ENCODE assay signal across 8 cellular contexts in the genomic region with DNA sequence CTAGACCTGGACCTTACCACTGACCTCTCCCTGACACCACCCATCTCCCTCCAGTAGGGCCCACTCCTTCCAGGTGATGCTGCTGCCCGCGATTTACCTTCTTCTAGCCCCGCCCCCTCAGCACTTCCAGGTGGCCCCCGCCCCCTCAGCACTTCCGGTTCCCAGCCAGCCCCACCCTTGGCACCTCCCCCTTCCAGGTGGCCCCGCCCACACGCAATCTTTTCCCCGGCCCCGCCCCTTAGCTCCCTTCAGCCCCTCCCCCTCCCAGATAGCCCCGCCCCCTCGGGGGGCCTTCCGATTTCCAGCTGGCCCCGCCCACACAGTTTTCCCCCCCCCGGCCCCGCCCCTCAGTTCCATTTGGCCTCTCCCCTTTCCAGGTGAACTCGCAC. TPM values are rescaled to one million over a fixed set of nuclear protein-coding genes. Genes with fewer than 3 reads are reported as not detected.
DNase-seq lines count a peak whose midpoint lies in the region; ATAC-seq and TF ChIP-seq lines count a peak whose summit lies in the region.

No MANE protein-coding gene starts in this region.

- peaks cover 33% of the 10 kb centered on the region for H3K4me1 Mint-ChIP-seq in activated T-helper 1 cell treated with anti-CD3 and anti-CD28 coated beads, Interleukin-12 subunit alpha, Interleukin-12 subunit beta, Interleukin-2, Interleukin-4 antibody, amounts not matched to agents 30 ng/mL and 10 ng/mL and 1 ng/mL, durations not matched to agents 14 hours and 24 hours and 36 hours (ENCODE audit: low read depth)
- H3K4me1 Mint-ChIP-seq in nephron progenitor cell: peaks cover 30% of the 10 kb centered on the region
- H3K4me1 Mint-ChIP-seq in stimulated activated naive CD8-positive, alpha-beta T cell treated with anti-CD3 and anti-CD28 coated beads, Interleukin-15, Interleukin-2, amounts not matched to agents 100 ng/mL and 50 ng/mL, for 24 hours (ENCODE audit: low read depth): peaks cover 21% of the 10 kb centered on the region

- peak overlapping the region; percentile 91 for H2AFZ ChIP-seq in fibroblast of lung (ENCODE audit: low read length)

- peak overlapping the region; percentile 49 for H3K27ac ChIP-seq in Panc1 (ENCODE audit: low read length)
- H3K27ac ChIP-seq in fibroblast of lung (ENCODE audit: insufficient read depth, low read length): peak overlapping the region; percentile 87

- H4K20me1 ChIP-seq in fibroblast of lung (ENCODE audit: control insufficient read depth, extremely low read depth, insufficient read depth, low read length): no peaks in the 10 kb centered on the region

- in situ Hi-C loops in Panc1 (cut with HindIII; ENCODE audit: low pct_unique_long_range_greater_than_20kb, low sequenced_read_pairs): no loop called here

- intact Hi-C loops in Panc1 (cut with micrococcal nuclease; ENCODE audit: unreplicated experiment): no loop called here
- intact Hi-C loops in activated T-helper 1 cell treated with anti-CD3 and anti-CD28 coated beads, Interleukin-12 subunit alpha, Interleukin-12 subunit beta, Interleukin-2, Interleukin-4 antibody, amounts not matched to agents 30 ng/mL and 10 ng/mL and 1 ng/mL, durations not matched to agents 14 hours and 24 hours and 36 hours (cut with micrococcal nuclease): no loop called here

- TF ChIP-seq CTCF in Panc1 (IDR thresholded peaks at IDR 0.05) (no peak), fibroblast of lung (conservative IDR thresholded peaks at IDR 0.05 in 1 of 2, IDR thresholded peaks at IDR 0.05 in 1 of 2; ENCODE audit: low read depth in 1 of 2, low read length in 2 of 2) (no peak), nephron progenitor cell (IDR thresholded peaks at IDR 0.05) (no peak)

- no TSS peak for BruUV-seq in Panc1 (replicated peaks; lab: Mats Ljungman, UMichigan)

- H3K9me3 ChIP-seq in Panc1 (ENCODE audit: control insufficient read depth, insufficient read depth, low read depth, low read length) (no peaks in the 10 kb centered on the region), fibroblast of lung (ENCODE audit: control insufficient read depth, insufficient read depth, low read depth, low read length) (no peaks in the 10 kb centered on the region)

- peak overlapping the region; percentile 73 for H3K9ac ChIP-seq in fibroblast of lung (ENCODE audit: insufficient read depth, low read length)

- peak overlapping the region; percentile 100 for H3K27ac Mint-ChIP-seq in activated T-helper 1 cell treated with anti-CD3 and anti-CD28 coated beads, Interleukin-12 subunit alpha, Interleukin-12 subunit beta, Interleukin-2, Interleukin-4 antibody, amounts not matched to agents 30 ng/mL and 10 ng/mL and 1 ng/mL, durations not matched to agents 14 hours and 24 hours and 36 hours
- H3K27ac Mint-ChIP-seq in nephron progenitor cell: peak overlapping the region; percentile 98
- peak overlapping the region; percentile 97 for H3K27ac Mint-ChIP-seq in stimulated activated naive CD8-positive, alpha-beta T cell treated with anti-CD3 and anti-CD28 coated beads, Interleukin-15, Interleukin-2, amounts not matched to agents 100 ng/mL and 50 ng/mL, for 24 hours

- CTCF ChIA-PET in Panc1 (lab: Charles Lee): interaction anchor here (0.6 kb wide), 3 partner anchors 24 to 86 kb away, joined by 3 read pairs; no protein-coding TSS in a partner anchor

- H3K4me2 ChIP-seq in fibroblast of lung (ENCODE audit: extremely low read depth, insufficient read depth, low read length): peak overlapping the region; percentile 86

- no peaks in the 10 kb centered on the region for H3K9me3 Mint-ChIP-seq in activated T-helper 1 cell treated with anti-CD3 and anti-CD28 coated beads, Interleukin-12 subunit alpha, Interleukin-12 subunit beta, Interleukin-2, Interleukin-4 antibody, amounts not matched to agents 30 ng/mL and 10 ng/mL and 1 ng/mL, durations not matched to agents 14 hours and 24 hours and 36 hours
- no peaks in the 10 kb centered on the region for H3K9me3 Mint-ChIP-seq in nephron progenitor cell
- no peaks in the 10 kb centered on the region for H3K9me3 Mint-ChIP-seq in stimulated activated naive CD8-positive, alpha-beta T cell treated with anti-CD3 and anti-CD28 coated beads, Interleukin-15, Interleukin-2, amounts not matched to agents 100 ng/mL and 50 ng/mL, for 24 hours

- no peaks in the 10 kb centered on the region for H3K4me1 ChIP-seq in Panc1 (ENCODE audit: control insufficient read depth, insufficient read depth, low read length)
- peaks cover 2% of the 10 kb centered on the region for H3K4me1 ChIP-seq in fibroblast of lung (ENCODE audit: control insufficient read depth, extremely low read depth, insufficient read depth, low read length)

- peak overlapping the region; percentile 79 for H3K4me3 ChIP-seq in Panc1 (ENCODE audit: low read depth in 2 of 2, low read length in 2 of 2)
- H3K4me3 ChIP-seq in fibroblast of lung (replicated peaks in 1 of 4; ENCODE audit: control extremely low read depth in 1 of 4, insufficient read depth in 1 of 4, low read depth in 3 of 4, low read length in 4 of 4): peak overlapping the region; percentile 77 to 87 (median 82)

- H3K36me3 ChIP-seq in Panc1 (ENCODE audit: control insufficient read depth, insufficient read depth, low read length) (no peaks in the 10 kb centered on the region; the same call in 1 of the 2 replicates), fibroblast of lung (ENCODE audit: control insufficient read depth, insufficient read depth, low read length) (no peaks in the 10 kb centered on the region)

- peak; percentile 41 for DNase-seq in 8988T
- peak; percentile 74 for DNase-seq in HuH-7 (ENCODE audit: low spot score)
- DNase-seq in Panc1 (ENCODE audit: low read depth, low spot score): no peak
- DNase-seq in activated T-helper 1 cell treated with anti-CD3 and anti-CD28 coated beads, Interleukin-12 subunit alpha, Interleukin-12 subunit beta, Interleukin-2, Interleukin-4 antibody, amounts not matched to agents 30 ng/mL and 10 ng/mL and 1 ng/mL, durations not matched to agents 14 hours and 24 hours and 36 hours (ENCODE audit: low spot score): peak; percentile 82
- DNase-seq in fibroblast of lung (ENCODE audit: low read depth in 2 of 2): peak; percentile 37 to 71
- peak; percentile 90 for DNase-seq in nephron progenitor cell

- POLR2A ChIA-PET in Panc1 (lab: Charles Lee): interaction anchor here (0.6 to 0.7 kb wide), 4 partner anchors 15 to 1143 kb away, joined by 3 to 4 read pairs (median 3); no protein-coding TSS in a partner anchor

- H3K4me3 Mint-ChIP-seq in activated T-helper 1 cell treated with anti-CD3 and anti-CD28 coated beads, Interleukin-12 subunit alpha, Interleukin-12 subunit beta, Interleukin-2, Interleukin-4 antibody, amounts not matched to agents 30 ng/mL and 10 ng/mL and 1 ng/mL, durations not matched to agents 14 hours and 24 hours and 36 hours: peak overlapping the region; percentile 97
- H3K4me3 Mint-ChIP-seq in nephron progenitor cell: peak overlapping the region; percentile 90
- H3K4me3 Mint-ChIP-seq in stimulated activated naive CD8-positive, alpha-beta T cell treated with anti-CD3 and anti-CD28 coated beads, Interleukin-15, Interleukin-2, amounts not matched to agents 100 ng/mL and 50 ng/mL, for 24 hours: peak overlapping the region; percentile 91

- ATAC-seq in GM19023 (IDR thresholded peaks at IDR 0.05; ENCODE audit: unreplicated experiment): peak; percentile 12
- peak; percentile 33 for ATAC-seq in Panc1

- H3K27me3 Mint-ChIP-seq in activated T-helper 1 cell treated with anti-CD3 and anti-CD28 coated beads, Interleukin-12 subunit alpha, Interleukin-12 subunit beta, Interleukin-2, Interleukin-4 antibody, amounts not matched to agents 30 ng/mL and 10 ng/mL and 1 ng/mL, durations not matched to agents 14 hours and 24 hours and 36 hours (ENCODE audit: insufficient read depth): peaks cover 3% of the 10 kb centered on the region
- peaks cover 6% of the 10 kb centered on the region for H3K27me3 Mint-ChIP-seq in nephron progenitor cell (ENCODE audit: low read depth, poor library complexity)
- no peaks in the 10 kb centered on the region for H3K27me3 Mint-ChIP-seq in stimulated activated naive CD8-positive, alpha-beta T cell treated with anti-CD3 and anti-CD28 coated beads, Interleukin-15, Interleukin-2, amounts not matched to agents 100 ng/mL and 50 ng/mL, for 24 hours

- H3K36me3 Mint-ChIP-seq in activated T-helper 1 cell treated with anti-CD3 and anti-CD28 coated beads, Interleukin-12 subunit alpha, Interleukin-12 subunit beta, Interleukin-2, Interleukin-4 antibody, amounts not matched to agents 30 ng/mL and 10 ng/mL and 1 ng/mL, durations not matched to agents 14 hours and 24 hours and 36 hours (ENCODE audit: low read depth): peaks cover 26% of the 10 kb centered on the region
- H3K36me3 Mint-ChIP-seq in nephron progenitor cell (ENCODE audit: low read depth): peaks cover 36% of the 10 kb centered on the region
- peaks cover 31% of the 10 kb centered on the region for H3K36me3 Mint-ChIP-seq in stimulated activated naive CD8-positive, alpha-beta T cell treated with anti-CD3 and anti-CD28 coated beads, Interleukin-15, Interleukin-2, amounts not matched to agents 100 ng/mL and 50 ng/mL, for 24 hours (ENCODE audit: low read depth)

- H3K27me3 ChIP-seq in Panc1 (ENCODE audit: control insufficient read depth, insufficient read depth, low read length) (no peaks in the 10 kb centered on the region), fibroblast of lung (ENCODE audit: control insufficient read depth, insufficient read depth, low read length) (no peaks in the 10 kb centered on the region)

- H3K79me2 ChIP-seq in fibroblast of lung (ENCODE audit: control insufficient read depth, insufficient read depth, low read length): peaks cover 26% of the 10 kb centered on the region

RNA-seq across cellular contexts. Expression of a gene that starts 0.6 kb away (rescaled TPM):
- 41.3 TPM for total RNA-seq in Panc1 (2021; ENCODE audit: unreplicated experiment)
- 28.9 TPM for polyA plus RNA-seq in Panc1 (2012; ENCODE audit: insufficient read length)
- 133 and 140 TPM in 2 replicates for total RNA-seq in activated T-helper 1 cell treated with anti-CD3 and anti-CD28 coated beads, Interleukin-12 subunit alpha, Interleukin-12 subunit beta, Interleukin-2, Interleukin-4 antibody, amounts not matched to agents 30 ng/mL and 10 ng/mL and 1 ng/mL, durations not matched to agents 14 hours and 24 hours and 36 hours
- total RNA-seq in fibroblast of lung: 8.5 and 10.6 TPM in 2 replicates
- 10.6 and 30.5 TPM in 2 replicates for polyA plus RNA-seq in fibroblast of lung
- 11.7 and 35.1 TPM in 2 replicates for polyA plus RNA-seq in fibroblast of lung (2012)
- 13.9 and 43.6 TPM in 2 replicates for polyA minus RNA-seq in fibroblast of lung (ENCODE audit: low replicate concordance)

RNA-seq across cellular contexts. Expression of a gene that starts 0.9 kb away (rescaled TPM):
- total RNA-seq in Panc1 (2021; ENCODE audit: unreplicated experiment) (6.8 TPM), fibroblast of lung (3.1 and 5.1 TPM in 2 replicates)
- 8.4 TPM for polyA plus RNA-seq in Panc1 (2012; ENCODE audit: insufficient read length)
- total RNA-seq in activated T-helper 1 cell treated with anti-CD3 and anti-CD28 coated beads, Interleukin-12 subunit alpha, Interleukin-12 subunit beta, Interleukin-2, Interleukin-4 antibody, amounts not matched to agents 30 ng/mL and 10 ng/mL and 1 ng/mL, durations not matched to agents 14 hours and 24 hours and 36 hours: 8.4 and 9.5 TPM in 2 replicates
- 0.29 and 0.39 TPM in 2 replicates for polyA plus RNA-seq in fibroblast of lung
- 8.9 and 9.0 TPM in 2 replicates for polyA plus RNA-seq in fibroblast of lung (2012)
- 0.71 and 1.4 TPM in 2 replicates for polyA minus RNA-seq in fibroblast of lung (ENCODE audit: low replicate concordance)

RNA-seq across cellular contexts. Expression of a gene that starts 59.0 kb away (rescaled TPM):
- total RNA-seq in Panc1 (2021; ENCODE audit: unreplicated experiment) (2.0 TPM), fibroblast of lung (31.9 and 39.3 TPM in 2 replicates)
- 6.1 TPM for polyA plus RNA-seq in Panc1 (2012; ENCODE audit: insufficient read length)
- 12.2 and 12.7 TPM in 2 replicates for total RNA-seq in activated T-helper 1 cell treated with anti-CD3 and anti-CD28 coated beads, Interleukin-12 subunit alpha, Interleukin-12 subunit beta, Interleukin-2, Interleukin-4 antibody, amounts not matched to agents 30 ng/mL and 10 ng/mL and 1 ng/mL, durations not matched to agents 14 hours and 24 hours and 36 hours
- 1.9 and 4.6 TPM in 2 replicates for polyA plus RNA-seq in fibroblast of lung
- 0.77 and 4.6 TPM in 2 replicates for polyA plus RNA-seq in fibroblast of lung (2012)
- polyA minus RNA-seq in fibroblast of lung (ENCODE audit: low replicate concordance): 1.8 and 88.9 TPM in 2 replicates
